ENCODE assay signal across 1 cellular context in the genomic region with DNA sequence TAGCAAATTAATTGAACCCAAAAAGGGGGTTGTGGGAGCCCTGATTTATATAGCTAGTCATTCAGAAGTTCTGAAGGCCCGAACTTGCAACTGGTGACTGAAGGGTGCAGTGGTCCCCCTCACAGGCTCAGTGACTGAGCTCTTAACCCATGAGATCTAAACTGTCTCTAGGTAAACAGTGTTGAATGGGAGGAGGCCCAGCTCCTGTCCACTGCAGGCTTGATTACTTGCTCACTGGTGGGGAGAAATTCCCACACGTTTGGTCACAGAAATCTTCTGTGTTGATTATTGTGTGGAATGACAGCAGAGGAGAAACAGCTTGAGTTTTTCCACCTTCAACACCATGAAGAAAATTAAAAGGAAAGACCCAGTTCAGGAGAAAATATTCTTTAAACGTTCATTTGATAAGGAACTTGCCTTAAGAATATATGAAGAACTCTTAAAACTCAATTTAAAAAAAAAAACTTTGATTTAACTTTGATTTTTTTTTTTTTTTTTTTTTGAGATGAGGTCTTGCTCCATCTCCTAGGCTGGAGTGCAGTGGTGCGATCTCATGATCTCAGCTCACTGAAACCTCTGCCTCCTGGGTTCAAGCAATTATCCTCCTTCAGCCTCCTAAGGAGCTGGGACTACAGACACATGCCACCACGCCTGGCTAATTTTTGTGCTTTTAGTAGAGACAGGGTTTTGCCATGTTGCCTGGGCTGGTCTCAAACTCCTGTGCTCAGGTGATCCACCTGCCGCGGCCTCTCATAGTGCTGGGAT.
TF ChIP-seq lines count a peak whose summit lies in the region.

No MANE protein-coding gene starts in this region.

TF ChIP-seq in IMR-90, 13 proteins besides CTCF, POLR2A, EP300 and RAD21 (continued from another document):
- TF ChIP-seq, protein P1, sequence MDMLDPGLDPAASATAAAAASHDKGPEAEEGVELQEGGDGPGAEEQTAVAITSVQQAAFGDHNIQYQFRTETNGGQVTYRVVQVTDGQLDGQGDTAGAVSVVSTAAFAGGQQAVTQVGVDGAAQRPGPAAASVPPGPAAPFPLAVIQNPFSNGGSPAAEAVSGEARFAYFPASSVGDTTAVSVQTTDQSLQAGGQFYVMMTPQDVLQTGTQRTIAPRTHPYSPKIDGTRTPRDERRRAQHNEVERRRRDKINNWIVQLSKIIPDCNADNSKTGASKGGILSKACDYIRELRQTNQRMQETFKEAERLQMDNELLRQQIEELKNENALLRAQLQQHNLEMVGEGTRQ (IDR thresholded peaks at IDR 0.05; ENCODE audit: low read depth, low read length) = no peak
- TF ChIP-seq, protein P2, sequence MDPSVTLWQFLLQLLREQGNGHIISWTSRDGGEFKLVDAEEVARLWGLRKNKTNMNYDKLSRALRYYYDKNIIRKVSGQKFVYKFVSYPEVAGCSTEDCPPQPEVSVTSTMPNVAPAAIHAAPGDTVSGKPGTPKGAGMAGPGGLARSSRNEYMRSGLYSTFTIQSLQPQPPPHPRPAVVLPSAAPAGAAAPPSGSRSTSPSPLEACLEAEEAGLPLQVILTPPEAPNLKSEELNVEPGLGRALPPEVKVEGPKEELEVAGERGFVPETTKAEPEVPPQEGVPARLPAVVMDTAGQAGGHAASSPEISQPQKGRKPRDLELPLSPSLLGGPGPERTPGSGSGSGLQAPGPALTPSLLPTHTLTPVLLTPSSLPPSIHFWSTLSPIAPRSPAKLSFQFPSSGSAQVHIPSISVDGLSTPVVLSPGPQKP (IDR thresholded peaks at IDR 0.05; ENCODE audit: borderline replicate concordance, low read depth, low read length) = no peak
- no peak for TF ChIP-seq MXI1 (IDR thresholded peaks at IDR 0.05; ENCODE audit: borderline replicate concordance, low read depth, low read length)
